Comparison of ENCODE assay signal across 1 cellular context in the genomic region with DNA sequence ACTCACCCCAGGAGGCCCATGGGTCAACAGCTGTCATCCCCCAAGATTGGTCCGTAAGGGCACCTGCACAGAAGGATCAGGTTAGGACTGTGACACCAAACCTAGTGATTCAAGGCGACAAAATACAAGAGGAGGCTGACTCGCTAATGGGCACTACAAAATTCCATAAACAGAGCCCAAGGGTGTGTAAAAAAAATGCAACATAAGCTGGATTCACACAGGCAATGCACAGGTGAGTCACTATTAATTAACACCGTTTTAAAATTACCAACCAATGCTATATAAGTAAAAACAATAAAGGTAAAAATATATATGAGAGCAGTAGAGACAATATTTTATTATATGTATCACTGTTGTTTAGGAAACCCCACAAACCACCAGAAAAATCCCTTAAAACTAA.
TF ChIP-seq lines count a peak whose summit lies in the region.

No MANE protein-coding gene starts in this region.

TF ChIP-seq in IMR-90, 13 proteins besides CTCF, POLR2A, EP300 and RAD21:
- TF ChIP-seq MXI1 (IDR thresholded peaks at IDR 0.05; ENCODE audit: borderline replicate concordance, low read depth, low read length) (no peak), MAFK (IDR thresholded peaks at IDR 0.05; ENCODE audit: low read depth, low read length) (0 out of 2 replicates have a peak, but pooled peaks have one; percentile 22), RFX5 (IDR thresholded peaks at IDR 0.05; ENCODE audit: low read depth, low read length) (no peak)
